8 cellular contexts compared by ENCODE assay signal in the genomic region with DNA sequence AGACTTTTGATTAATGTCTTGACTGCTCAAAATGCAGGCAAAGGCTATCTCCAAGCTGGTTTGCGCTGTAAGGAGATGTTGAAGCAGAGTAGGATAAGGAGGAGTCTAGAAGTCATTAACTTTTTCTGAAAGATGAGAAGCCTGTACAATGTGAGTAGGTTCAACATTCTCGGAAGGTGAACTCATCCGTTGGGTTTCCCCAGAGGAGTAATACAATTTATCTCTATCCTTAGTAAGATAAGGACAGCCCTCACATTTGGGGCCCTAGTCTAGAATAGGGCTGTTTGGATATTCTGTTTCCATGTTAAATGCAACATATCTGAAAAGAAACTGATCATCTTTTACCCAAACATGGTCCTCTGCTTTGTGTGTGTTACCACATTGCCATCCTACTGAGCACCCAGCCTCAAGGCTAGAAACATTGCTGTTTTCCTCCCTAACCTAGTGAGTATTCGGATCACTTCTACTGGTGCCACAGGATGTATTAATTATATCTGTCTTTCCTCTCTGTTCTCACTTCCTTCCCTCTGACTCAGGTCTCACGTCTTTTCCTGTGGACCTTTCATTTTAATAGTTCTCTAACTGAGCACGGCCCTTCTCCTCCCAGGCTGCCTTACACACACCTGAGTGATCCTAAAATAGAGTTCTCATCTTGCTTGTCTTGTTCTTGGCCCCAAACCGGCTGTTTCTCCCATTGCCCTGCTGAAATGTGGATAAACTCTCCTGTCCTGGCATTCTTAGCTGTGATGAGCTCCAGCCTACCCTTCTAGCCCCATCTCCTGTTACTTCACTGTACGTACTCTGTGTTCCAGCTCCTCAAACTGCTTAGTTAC.
DNase-seq lines count a peak whose midpoint lies in the region; ATAC-seq and TF ChIP-seq lines count a peak whose summit lies in the region.

No MANE protein-coding gene starts in this region.

- no peaks in the 10 kb centered on the region for H3K9me3 ChIP-seq in upper lobe of right lung

- peak overlapping the region; percentile 79 for H3K4me3 Mint-ChIP-seq in T-helper 2 cell treated with Interferon-gamma antibody and Interleukin-4, amounts not matched to agents 5 μg/mL and 100 μg/mL, for 36 hours

- TF ChIP-seq CTCF in upper lobe of right lung (IDR thresholded peaks at IDR 0.05), result no peak

- H3K27me3 Mint-ChIP-seq in T-helper 2 cell treated with Interferon-gamma antibody and Interleukin-4, amounts not matched to agents 5 μg/mL and 100 μg/mL, for 36 hours (ENCODE audit: low read depth), result no peaks in the 10 kb centered on the region

- ATAC-seq in GM18870 (IDR thresholded peaks at IDR 0.05; ENCODE audit: unreplicated experiment) (peak; percentile 77), HG02678 (IDR thresholded peaks at IDR 0.05; ENCODE audit: unreplicated experiment) (peak; percentile 62), left ventricle myocardium superior (peak; percentile 31), upper lobe of right lung (peak; percentile 19)

- peak; percentile 31 for DNase-seq in T-helper 2 cell treated with Interferon-gamma antibody and Interleukin-4, amounts not matched to agents 5 μg/mL and 100 μg/mL, for 36 hours (ENCODE audit: low spot score)
- DNase-seq in left ventricle myocardium superior (no peak), upper lobe of right lung (no peak), DMS 273 (lab: John Stamatoyannopoulos, UW; ENCODE audit: unreplicated experiment) (no peak), DMS53 (lab: John Stamatoyannopoulos, UW) (no peak), COLO829 (ENCODE audit: low spot score) (no peak)

- no peak overlapping the region for H3K4me3 ChIP-seq in upper lobe of right lung

- H3K9me3 Mint-ChIP-seq in T-helper 2 cell treated with Interferon-gamma antibody and Interleukin-4, amounts not matched to agents 5 μg/mL and 100 μg/mL, for 36 hours, result no peaks in the 10 kb centered on the region

- no peaks in the 10 kb centered on the region for H3K27me3 ChIP-seq in upper lobe of right lung

- intact Hi-C loops in left ventricle myocardium superior (cut with micrococcal nuclease), result loop anchor here (10.0 kb wide), 1 partner anchor 169 kb away; no protein-coding TSS in a partner anchor
- intact Hi-C loops in upper lobe of right lung (cut with DNase I), result no loop called here

- H3K4me1 Mint-ChIP-seq in T-helper 2 cell treated with Interferon-gamma antibody and Interleukin-4, amounts not matched to agents 5 μg/mL and 100 μg/mL, for 36 hours (ENCODE audit: low read depth), result peaks cover 74% of the 10 kb centered on the region

- peak overlapping the region; percentile 63 for H3K27ac ChIP-seq in upper lobe of right lung

- no peaks in the 10 kb centered on the region for H3K36me3 ChIP-seq in upper lobe of right lung

- peak overlapping the region; percentile 93 for H3K27ac Mint-ChIP-seq in T-helper 2 cell treated with Interferon-gamma antibody and Interleukin-4, amounts not matched to agents 5 μg/mL and 100 μg/mL, for 36 hours

- H3K36me3 Mint-ChIP-seq in T-helper 2 cell treated with Interferon-gamma antibody and Interleukin-4, amounts not matched to agents 5 μg/mL and 100 μg/mL, for 36 hours (ENCODE audit: low read depth), result peaks cover 42% of the 10 kb centered on the region

- peaks cover 24% of the 10 kb centered on the region for H3K4me1 ChIP-seq in upper lobe of right lung

Comparison
In these comparisons a context has a peak if more than half of its experiments do, and no peak if none do; other contexts are left out.
1. ATAC-seq: peak in every context shown above with its lines; median percentile 77 in GM18870; 62 in HG02678; 31 in left ventricle myocardium superior; 19 in upper lobe of right lung.